In the genomic region with DNA sequence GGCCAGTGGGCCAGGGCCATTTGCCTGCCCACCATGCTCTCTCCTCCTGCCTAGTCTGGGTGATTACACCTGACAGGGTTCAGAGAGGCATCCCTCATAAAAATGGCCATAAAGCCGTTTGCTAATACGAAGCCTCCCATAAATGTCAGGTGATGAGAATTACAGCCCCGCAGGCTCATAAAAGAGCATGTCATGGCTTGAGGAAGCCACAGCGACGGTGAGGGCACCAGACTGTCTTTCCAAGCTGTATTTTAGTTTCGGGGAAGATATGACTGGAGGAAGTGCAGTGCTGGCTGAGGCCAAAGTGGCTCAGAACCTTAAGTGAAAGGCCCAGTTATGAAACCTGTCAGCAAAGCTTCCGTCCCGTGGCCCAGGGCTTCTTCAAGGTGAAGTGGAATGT, we compare ENCODE assay signal across 1 cellular context.
TF ChIP-seq lines count a peak whose summit lies in the region.

No MANE protein-coding gene starts in this region.

TF ChIP-seq in IMR-90, 13 proteins besides CTCF, POLR2A, EP300 and RAD21:
- TF ChIP-seq, protein P1, sequence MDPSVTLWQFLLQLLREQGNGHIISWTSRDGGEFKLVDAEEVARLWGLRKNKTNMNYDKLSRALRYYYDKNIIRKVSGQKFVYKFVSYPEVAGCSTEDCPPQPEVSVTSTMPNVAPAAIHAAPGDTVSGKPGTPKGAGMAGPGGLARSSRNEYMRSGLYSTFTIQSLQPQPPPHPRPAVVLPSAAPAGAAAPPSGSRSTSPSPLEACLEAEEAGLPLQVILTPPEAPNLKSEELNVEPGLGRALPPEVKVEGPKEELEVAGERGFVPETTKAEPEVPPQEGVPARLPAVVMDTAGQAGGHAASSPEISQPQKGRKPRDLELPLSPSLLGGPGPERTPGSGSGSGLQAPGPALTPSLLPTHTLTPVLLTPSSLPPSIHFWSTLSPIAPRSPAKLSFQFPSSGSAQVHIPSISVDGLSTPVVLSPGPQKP (IDR thresholded peaks at IDR 0.05; ENCODE audit: borderline replicate concordance, low read depth, low read length), result no peak
- TF ChIP-seq NFE2L2 (IDR thresholded peaks at IDR 0.05; ENCODE audit: low read depth, low read length) (no peak), CEBPB (IDR thresholded peaks at IDR 0.05; ENCODE audit: low read depth, low read length) (no peak), MAZ (IDR thresholded peaks at IDR 0.05; ENCODE audit: borderline replicate concordance, low read depth, low read length) (no peak)
